19 cellular contexts compared by ENCODE assay signal in the genomic region with DNA sequence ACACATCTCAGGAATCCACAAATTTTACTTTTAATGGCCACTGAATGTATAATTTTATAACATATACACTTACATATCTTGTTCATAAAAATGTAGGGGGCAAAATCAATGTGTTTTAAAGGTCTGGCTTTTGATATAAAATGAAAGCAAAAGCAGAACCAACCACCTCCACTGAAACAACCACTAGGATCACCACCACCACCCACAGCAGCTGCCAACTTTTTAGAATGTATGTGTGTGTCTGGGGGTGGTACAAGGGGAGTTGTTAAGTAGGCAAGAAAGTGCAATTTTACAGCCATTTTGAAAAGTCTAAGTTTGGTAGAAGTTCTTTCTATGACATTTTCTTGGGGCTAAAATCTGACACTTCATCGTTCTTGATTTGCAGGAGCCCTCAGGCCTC. TPM values are rescaled to one million over a fixed set of nuclear protein-coding genes. Genes with fewer than 3 reads are reported as not detected.
DNase-seq lines count a peak whose midpoint lies in the region; ATAC-seq, FAIRE-seq and TF ChIP-seq lines count a peak whose summit lies in the region.
"Had no signal": no experiment of that assay in that cellular context is flagged by ENCODE, and none has a peak within 500 bp of the region (broad histone marks: within the 10 kb centered on the region; RNA-seq: fewer than 3 reads in every experiment).

No MANE protein-coding gene starts in this region.

- DNase-seq in activated naive CD8-positive, alpha-beta T cell treated with anti-CD3 and anti-CD28 coated beads for 36 hours = peak; percentile 5
- no peak for DNase-seq in activated naive CD8-positive, alpha-beta T cell treated with anti-CD3 and anti-CD28 coated beads, Interleukin-2, amount 50 U/mL, for 24 hours
- DNase-seq in tibial artery = no peak
- DNase-seq in H54 (ENCODE audit: insufficient read length, low spot score) = no peak
- DNase-seq in stimulated activated naive CD4-positive, alpha-beta T cell treated with Interleukin-2 at 50 U/mL for 16 hours (lab: John Stamatoyannopoulos, UW) = no peak
- DNase-seq: activated gamma-delta T cell treated with Interleukin-2 at 50 U/mL for 16 hours; CD8-positive, alpha-beta memory T cell; effector CD8-positive, alpha-beta T cell; midbrain; NCI-H1694; NCI-H526 treated with DMSO at 0.1 percent for 48 hours; occipital lobe; SHP77 had no signal

- TF ChIP-seq POLR2A in H54 (IDR thresholded peaks at IDR 0.05; ENCODE audit: low read depth, low read length) = no peak

- no peaks in the 10 kb centered on the region for H3K27me3 ChIP-seq in tibial artery
- H3K27me3 ChIP-seq: breast epithelium, tibial nerve had no signal

- no peaks in the 10 kb centered on the region for H3K9me3 ChIP-seq in tibial artery
- H3K9me3 ChIP-seq: breast epithelium had no signal

- no peak overlapping the region for H3K27ac ChIP-seq in tibial artery
- H3K27ac ChIP-seq: breast epithelium, tibial nerve had no signal

- no peak overlapping the region for H3K4me3 Mint-ChIP-seq in activated naive CD8-positive, alpha-beta T cell treated with anti-CD3 and anti-CD28 coated beads for 36 hours
- H3K4me3 Mint-ChIP-seq in activated naive CD8-positive, alpha-beta T cell treated with anti-CD3 and anti-CD28 coated beads, Interleukin-2, amount 50 U/mL, for 24 hours = no peak overlapping the region

- H3K27me3 Mint-ChIP-seq in activated naive CD8-positive, alpha-beta T cell treated with anti-CD3 and anti-CD28 coated beads for 36 hours = no peaks in the 10 kb centered on the region
- no peaks in the 10 kb centered on the region for H3K27me3 Mint-ChIP-seq in activated naive CD8-positive, alpha-beta T cell treated with anti-CD3 and anti-CD28 coated beads, Interleukin-2, amount 50 U/mL, for 24 hours
- H3K27me3 Mint-ChIP-seq: CD8-positive, alpha-beta memory T cell had no signal

- intact Hi-C loops in tibial artery (cut with DNase I; ENCODE audit: low total_unique reads) = no loop called here

- H3K27ac Mint-ChIP-seq in activated naive CD8-positive, alpha-beta T cell treated with anti-CD3 and anti-CD28 coated beads for 36 hours = no peak overlapping the region
- no peak overlapping the region for H3K27ac Mint-ChIP-seq in activated naive CD8-positive, alpha-beta T cell treated with anti-CD3 and anti-CD28 coated beads, Interleukin-2, amount 50 U/mL, for 24 hours
- H3K27ac Mint-ChIP-seq: CD8-positive, alpha-beta memory T cell had no signal

- TF ChIP-seq CTCF in tibial artery (IDR thresholded peaks at IDR 0.05) = no peak

- no peak overlapping the region for H3K4me3 ChIP-seq in tibial artery
- H3K4me3 ChIP-seq: breast epithelium, tibial nerve had no signal

- FAIRE-seq in H54 (lab: Jason Lieb, UNC) = no peak

- no peak for ATAC-seq in activated naive CD8-positive, alpha-beta T cell treated with anti-CD3 and anti-CD28 coated beads, Interleukin-2, amount 50 U/mL, for 24 hours
- ATAC-seq in GM21723 (IDR thresholded peaks at IDR 0.05; ENCODE audit: unreplicated experiment) (peak; percentile 70), HG03354 (IDR thresholded peaks at IDR 0.05; ENCODE audit: poor library complexity, severe bottlenecking, unreplicated experiment) (peak; percentile 84), GM19397 (IDR thresholded peaks at IDR 0.05; ENCODE audit: unreplicated experiment) (no peak)

- no peaks in the 10 kb centered on the region for H3K4me1 Mint-ChIP-seq in activated naive CD8-positive, alpha-beta T cell treated with anti-CD3 and anti-CD28 coated beads for 36 hours
- H3K4me1 Mint-ChIP-seq in activated naive CD8-positive, alpha-beta T cell treated with anti-CD3 and anti-CD28 coated beads, Interleukin-2, amount 50 U/mL, for 24 hours = no peaks in the 10 kb centered on the region
- H3K4me1 Mint-ChIP-seq: CD8-positive, alpha-beta memory T cell had no signal

- no peaks in the 10 kb centered on the region for H3K36me3 Mint-ChIP-seq in activated naive CD8-positive, alpha-beta T cell treated with anti-CD3 and anti-CD28 coated beads for 36 hours
- no peaks in the 10 kb centered on the region for H3K36me3 Mint-ChIP-seq in activated naive CD8-positive, alpha-beta T cell treated with anti-CD3 and anti-CD28 coated beads, Interleukin-2, amount 50 U/mL, for 24 hours (ENCODE audit: low read depth)
- H3K36me3 Mint-ChIP-seq: CD8-positive, alpha-beta memory T cell had no signal

- H3K9me3 Mint-ChIP-seq in activated naive CD8-positive, alpha-beta T cell treated with anti-CD3 and anti-CD28 coated beads for 36 hours = no peaks in the 10 kb centered on the region
- H3K9me3 Mint-ChIP-seq in activated naive CD8-positive, alpha-beta T cell treated with anti-CD3 and anti-CD28 coated beads, Interleukin-2, amount 50 U/mL, for 24 hours = no peaks in the 10 kb centered on the region

- no peaks in the 10 kb centered on the region for H3K36me3 ChIP-seq in tibial artery
- H3K36me3 ChIP-seq: breast epithelium, tibial nerve had no signal

- no peaks in the 10 kb centered on the region for H3K4me1 ChIP-seq in tibial artery
- H3K4me1 ChIP-seq: breast epithelium, tibial nerve had no signal

RNA-seq across cellular contexts. Expression of gene OTOL1, which starts 44.0 kb away (rescaled TPM):
- not detected for total RNA-seq in activated naive CD8-positive, alpha-beta T cell treated with anti-CD3 and anti-CD28 coated beads for 36 hours
- total RNA-seq: A172; breast epithelium; CD8-positive, alpha-beta memory T cell; occipital lobe; tibial nerve had no signal

Comparison
In these comparisons a context has a peak if more than half of its experiments do, and no peak if none do; other contexts are left out.
1. ATAC-seq: peak in GM21723 (single experiment) and HG03354 (single experiment); none in activated naive CD8-positive, alpha-beta T cell treated with anti-CD3 and anti-CD28 coated beads, Interleukin-2, amount 50 U/mL, for 24 hours (single experiment) and GM19397 (single experiment).